Comparison of ENCODE assay signal across 7 cellular contexts in the genomic region with DNA sequence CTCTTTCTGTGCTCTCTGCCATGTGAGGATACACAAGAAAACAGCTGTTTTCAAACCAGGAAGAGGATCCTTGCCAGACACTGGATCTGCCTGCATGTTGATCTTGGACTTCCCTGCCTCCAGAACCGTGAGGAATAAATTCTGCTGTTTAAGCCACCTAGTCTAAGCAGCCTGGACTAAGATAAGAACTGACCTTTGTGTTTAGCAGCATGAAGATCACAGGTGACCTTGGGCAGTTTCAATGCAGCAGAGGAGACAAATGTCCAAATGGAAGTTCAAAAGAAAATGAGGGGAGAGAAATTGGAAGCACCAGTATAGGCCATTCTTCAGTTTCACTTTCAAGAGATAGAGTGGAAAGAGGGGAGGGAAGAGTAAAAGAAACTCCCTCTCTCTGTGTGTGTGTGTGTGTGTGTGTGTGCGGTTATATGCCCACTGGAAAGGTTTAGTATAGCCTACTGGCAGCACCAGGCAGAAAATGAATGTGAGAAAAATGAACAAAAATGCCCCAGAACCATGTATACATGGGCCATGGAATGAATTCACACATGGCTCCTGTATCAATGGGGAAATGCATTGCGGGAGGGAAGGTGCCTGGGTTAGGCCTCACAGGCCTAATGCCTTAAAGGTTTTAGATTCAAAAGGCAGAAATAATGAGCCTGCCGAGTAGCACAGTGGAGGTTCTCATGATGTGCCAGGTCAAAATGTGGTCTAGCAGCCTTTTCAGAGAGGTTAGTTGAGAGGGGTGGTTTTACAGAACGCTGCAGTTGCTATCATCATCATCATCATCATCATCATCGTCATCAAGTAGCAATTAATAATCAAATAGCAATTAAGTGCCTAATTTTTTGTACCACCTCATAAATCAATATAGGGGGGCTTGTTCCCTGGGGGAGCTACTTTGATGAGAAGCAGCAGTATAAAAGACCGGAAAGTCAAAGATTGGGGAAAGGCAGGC. TPM values are rescaled to one million over a fixed set of nuclear protein-coding genes. Genes with fewer than 3 reads are reported as not detected.
DNase-seq lines count a peak whose midpoint lies in the region; ATAC-seq and TF ChIP-seq lines count a peak whose summit lies in the region.

No MANE protein-coding gene starts in this region.

- H3K27ac ChIP-seq in GM23248 (no peak overlapping the region), skin epidermis (peak overlapping the region in 6 of 21 experiments; percentile 73 to 91 (median 86))

- peaks cover 7% of the 10 kb centered on the region; the same call in 1 of the 2 replicates for H3K4me1 ChIP-seq in GM23248 (ENCODE audit: insufficient read depth)

- no peaks in the 10 kb centered on the region for H3K27me3 ChIP-seq in GM23248 (replicated peaks; ENCODE audit: insufficient read depth)

- H3K4me3 ChIP-seq in GM23248 (peak overlapping the region; percentile 89), fibroblast of mammary gland (ENCODE audit: control insufficient read depth, low read depth, low read length) (peak overlapping the region; percentile 72), skin epidermis (peak overlapping the region in 6 of 7 experiments; percentile 77 to 92 (median 88))

- in situ Hi-C loops in GM23248 (cut with MboI) = no loop called here

- H3K36me3 ChIP-seq in GM23248 (ENCODE audit: low read depth) = no peaks in the 10 kb centered on the region

- H3F3A ChIP-seq in GM23248 (ENCODE audit: insufficient read depth) = no peaks in the 10 kb centered on the region

- no peak for TF ChIP-seq CTCF in fibroblast of mammary gland (conservative IDR thresholded peaks at IDR 0.05; ENCODE audit: control insufficient read depth, insufficient read depth, low read depth, low read length)

- ATAC-seq in HG02759 (IDR thresholded peaks at IDR 0.05; ENCODE audit: unreplicated experiment) = no peak

- peak overlapping the region; percentile 94 for H2AFZ ChIP-seq in GM23248

- H4K20me1 ChIP-seq in GM23248 (ENCODE audit: insufficient read depth) = no peaks in the 10 kb centered on the region

- H3K79me2 ChIP-seq in GM23248 (ENCODE audit: insufficient read depth) = peaks cover 35% of the 10 kb centered on the region

- no peaks in the 10 kb centered on the region for H3K9me2 ChIP-seq in GM23248 (ENCODE audit: insufficient read depth)

- DNase-seq in GM23248 = no peak
- peak; percentile 66 for DNase-seq in OCI-M1 (lab: John Stamatoyannopoulos, UW)
- no peak for DNase-seq in fibroblast of mammary gland (ENCODE audit: low read depth)
- no peak for DNase-seq in AG08396 (ENCODE audit: low spot score)
- no peak for DNase-seq in effector CD4-positive, alpha-beta T cell

- peak overlapping the region; percentile 86 for H3K9ac ChIP-seq in GM23248

- peak overlapping the region; percentile 84 for H3K4me2 ChIP-seq in GM23248 (ENCODE audit: unreplicated experiment)

- 69 to 70% methylated on average over 7 of the region's 7 CpGs for WGBS in GM23248 (ENCODE audit: low coverage in 1 of 2, low lambda C conversion rate in 2 of 2, missing lambda C conversion rate in 2 of 2), 2 experiments

- no peaks in the 10 kb centered on the region for H3K9me3 ChIP-seq in GM23248 (ENCODE audit: low read depth)

RNA-seq across cellular contexts. Expression of gene CERS6, which starts 1.1 kb away (rescaled TPM):
- 16.0 and 17.8 TPM in 2 replicates for total RNA-seq in GM23248 (2014; rRNA removed; shearing (Covaris generic))
- 7.9 and 8.3 TPM in 2 replicates for polyA plus RNA-seq in GM23248 (2016; fragmentation: Nextera tagmentation; extraction: Ambion mirVana)
